ENCODE assay signal across 2 cellular contexts in genomic region chr11:66814678-66815077, GRCh38.
TF ChIP-seq lines count a peak whose summit lies in the region.

No MANE protein-coding gene starts in this region.

TF ChIP-seq in H1, 55 proteins besides CTCF, POLR2A, EP300 and RAD21:
- TF ChIP-seq YY1 (IDR thresholded peaks at IDR 0.05; ENCODE audit: low read depth, low read length) = no peak
- no peak for TF ChIP-seq SUZ12 (IDR thresholded peaks at IDR 0.05; ENCODE audit: low read length)
- TF ChIP-seq HDAC6 (IDR thresholded peaks at IDR 0.05; ENCODE audit: low read depth, low read length) = no peak
- no peak for TF ChIP-seq HDAC2 (IDR thresholded peaks at IDR 0.05; ENCODE audit: borderline replicate concordance in 1 of 2, low read depth in 2 of 2, low read length in 2 of 2)
- no peak for TF ChIP-seq SIX5 (IDR thresholded peaks at IDR 0.05; ENCODE audit: low read depth, low read length)
- no peak for TF ChIP-seq POLR2AphosphoS5 (IDR thresholded peaks at IDR 0.05; ENCODE audit: low read depth, low read length)
- no peak for TF ChIP-seq TAF7 (optimal IDR thresholded peaks at IDR 0.05; ENCODE audit: borderline replicate concordance, low read depth, low read length)
- TF ChIP-seq, protein P1, sequence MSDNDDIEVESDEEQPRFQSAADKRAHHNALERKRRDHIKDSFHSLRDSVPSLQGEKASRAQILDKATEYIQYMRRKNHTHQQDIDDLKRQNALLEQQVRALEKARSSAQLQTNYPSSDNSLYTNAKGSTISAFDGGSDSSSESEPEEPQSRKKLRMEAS (IDR thresholded peaks at IDR 0.05) = no peak
- TF ChIP-seq RXRA (IDR thresholded peaks at IDR 0.05; ENCODE audit: insufficient read depth, low read depth, low read length) = no peak
- no peak for TF ChIP-seq CHD1 (IDR thresholded peaks at IDR 0.05; ENCODE audit: low read depth, low read length)
- TF ChIP-seq JUN (IDR thresholded peaks at IDR 0.05; ENCODE audit: low read depth, low read length) = no peak
- no peak for TF ChIP-seq TAF1 (IDR thresholded peaks at IDR 0.05; ENCODE audit: low read depth, low read length)
- TF ChIP-seq GTF2F1 (IDR thresholded peaks at IDR 0.05; ENCODE audit: borderline replicate concordance, low read depth, low read length) = no peak
- no peak for TF ChIP-seq GABPA (IDR thresholded peaks at IDR 0.05; ENCODE audit: borderline replicate concordance, insufficient read depth, low read length)

TF ChIP-seq in WTC11, 78 proteins besides CTCF, POLR2A, EP300 and RAD21:
- TF ChIP-seq E2F5 (CRISPR knock-in tag; IDR thresholded peaks at IDR 0.05) (no peak), CREB1 (CRISPR knock-in tag; IDR thresholded peaks at IDR 0.05) (no peak), ZBTB21 (CRISPR knock-in tag; IDR thresholded peaks at IDR 0.05; ENCODE audit: borderline replicate concordance) (no peak), ZNF121 (CRISPR knock-in tag; IDR thresholded peaks at IDR 0.05) (no peak), E2F4 (CRISPR knock-in tag; IDR thresholded peaks at IDR 0.05; ENCODE audit: borderline replicate concordance, low read depth) (no peak), TCF7 (CRISPR knock-in tag; IDR thresholded peaks at IDR 0.05; ENCODE audit: low read depth) (no peak), KAT7 (CRISPR knock-in tag; IDR thresholded peaks at IDR 0.05; ENCODE audit: borderline replicate concordance) (no peak), PRRX2 (CRISPR knock-in tag; IDR thresholded peaks at IDR 0.05) (no peak), FOXK1 (CRISPR knock-in tag; IDR thresholded peaks at IDR 0.05) (no peak), ZNF317 (CRISPR knock-in tag; IDR thresholded peaks at IDR 0.05; ENCODE audit: borderline replicate concordance, low read depth) (no peak), ATF1 (CRISPR knock-in tag; IDR thresholded peaks at IDR 0.05) (no peak), ZNF671 (CRISPR knock-in tag; IDR thresholded peaks at IDR 0.05) (no peak), GRHL2 (CRISPR knock-in tag; IDR thresholded peaks at IDR 0.05; ENCODE audit: insufficient replicate concordance, severe bottlenecking) (no peak)
- TF ChIP-seq, protein P2, sequence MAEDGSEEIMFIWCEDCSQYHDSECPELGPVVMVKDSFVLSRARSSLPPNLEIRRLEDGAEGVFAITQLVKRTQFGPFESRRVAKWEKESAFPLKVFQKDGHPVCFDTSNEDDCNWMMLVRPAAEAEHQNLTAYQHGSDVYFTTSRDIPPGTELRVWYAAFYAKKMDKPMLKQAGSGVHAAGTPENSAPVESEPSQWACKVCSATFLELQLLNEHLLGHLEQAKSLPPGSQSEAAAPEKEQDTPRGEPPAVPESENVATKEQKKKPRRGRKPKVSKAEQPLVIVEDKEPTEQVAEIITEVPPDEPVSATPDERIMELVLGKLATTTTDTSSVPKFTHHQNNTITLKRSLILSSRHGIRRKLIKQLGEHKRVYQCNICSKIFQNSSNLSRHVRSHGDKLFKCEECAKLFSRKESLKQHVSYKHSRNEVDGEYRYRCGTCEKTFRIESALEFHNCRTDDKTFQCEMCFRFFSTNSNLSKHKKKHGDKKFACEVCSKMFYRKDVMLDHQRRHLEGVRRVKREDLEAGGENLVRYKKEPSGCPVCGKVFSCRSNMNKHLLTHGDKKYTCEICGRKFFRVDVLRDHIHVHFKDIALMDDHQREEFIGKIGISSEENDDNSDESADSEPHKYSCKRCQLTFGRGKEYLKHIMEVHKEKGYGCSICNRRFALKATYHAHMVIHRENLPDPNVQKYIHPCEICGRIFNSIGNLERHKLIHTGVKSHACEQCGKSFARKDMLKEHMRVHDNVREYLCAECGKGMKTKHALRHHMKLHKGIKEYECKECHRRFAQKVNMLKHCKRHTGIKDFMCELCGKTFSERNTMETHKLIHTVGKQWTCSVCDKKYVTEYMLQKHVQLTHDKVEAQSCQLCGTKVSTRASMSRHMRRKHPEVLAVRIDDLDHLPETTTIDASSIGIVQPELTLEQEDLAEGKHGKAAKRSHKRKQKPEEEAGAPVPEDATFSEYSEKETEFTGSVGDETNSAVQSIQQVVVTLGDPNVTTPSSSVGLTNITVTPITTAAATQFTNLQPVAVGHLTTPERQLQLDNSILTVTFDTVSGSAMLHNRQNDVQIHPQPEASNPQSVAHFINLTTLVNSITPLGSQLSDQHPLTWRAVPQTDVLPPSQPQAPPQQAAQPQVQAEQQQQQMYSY (CRISPR knock-in tag; IDR thresholded peaks at IDR 0.05) = no peak
- TF ChIP-seq, protein P3, sequence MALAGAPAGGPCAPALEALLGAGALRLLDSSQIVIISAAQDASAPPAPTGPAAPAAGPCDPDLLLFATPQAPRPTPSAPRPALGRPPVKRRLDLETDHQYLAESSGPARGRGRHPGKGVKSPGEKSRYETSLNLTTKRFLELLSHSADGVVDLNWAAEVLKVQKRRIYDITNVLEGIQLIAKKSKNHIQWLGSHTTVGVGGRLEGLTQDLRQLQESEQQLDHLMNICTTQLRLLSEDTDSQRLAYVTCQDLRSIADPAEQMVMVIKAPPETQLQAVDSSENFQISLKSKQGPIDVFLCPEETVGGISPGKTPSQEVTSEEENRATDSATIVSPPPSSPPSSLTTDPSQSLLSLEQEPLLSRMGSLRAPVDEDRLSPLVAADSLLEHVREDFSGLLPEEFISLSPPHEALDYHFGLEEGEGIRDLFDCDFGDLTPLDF (CRISPR knock-in tag; IDR thresholded peaks at IDR 0.05) = no peak
- TF ChIP-seq, protein P4, sequence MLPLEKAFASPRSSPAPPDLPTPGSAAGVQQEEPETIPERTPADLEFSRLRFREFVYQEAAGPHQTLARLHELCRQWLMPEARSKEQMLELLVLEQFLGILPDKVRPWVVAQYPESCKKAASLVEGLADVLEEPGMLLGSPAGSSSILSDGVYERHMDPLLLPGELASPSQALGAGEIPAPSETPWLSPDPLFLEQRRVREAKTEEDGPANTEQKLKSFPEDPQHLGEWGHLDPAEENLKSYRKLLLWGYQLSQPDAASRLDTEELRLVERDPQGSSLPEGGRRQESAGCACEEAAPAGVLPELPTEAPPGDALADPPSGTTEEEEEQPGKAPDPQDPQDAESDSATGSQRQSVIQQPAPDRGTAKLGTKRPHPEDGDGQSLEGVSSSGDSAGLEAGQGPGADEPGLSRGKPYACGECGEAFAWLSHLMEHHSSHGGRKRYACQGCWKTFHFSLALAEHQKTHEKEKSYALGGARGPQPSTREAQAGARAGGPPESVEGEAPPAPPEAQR (CRISPR knock-in tag; IDR thresholded peaks at IDR 0.05) = no peak
